In genomic region chr19:38182536-38183210, GRCh38 we compare ENCODE assay signal across 19 cellular contexts. TPM values are rescaled to one million over a fixed set of nuclear protein-coding genes. Genes with fewer than 3 reads are reported as not detected.
DNase-seq lines count a peak whose midpoint lies in the region; ATAC-seq and TF ChIP-seq lines count a peak whose summit lies in the region.
"Had no signal": no experiment of that assay in that cellular context is flagged by ENCODE, and none has a peak within 500 bp of the region (broad histone marks: within the 10 kb centered on the region; RNA-seq: fewer than 3 reads in every experiment).

No MANE protein-coding gene starts in this region.

- ATAC-seq in activated T-helper 17 cell treated with anti-CD3 and anti-CD28 coated beads, Interleukin-2, amount 50 U/mL, for 72 hours (replicated peaks), result no peak
- ATAC-seq: CD8-positive, alpha-beta T cell; natural killer cell treated with Interleukin-12 subunit alpha and Interleukin-12 subunit beta and Interleukin-15 and Interleukin-18, amount 100 ng/mL, for 72 hours had no signal

- peaks cover 6% of the 10 kb centered on the region; the same call in 1 of the 2 replicates for H3K27me3 Mint-ChIP-seq in HFFc6 (ENCODE audit: insufficient read depth)
- H3K27me3 Mint-ChIP-seq in endothelial cell (ENCODE audit: unreplicated experiment), result peaks cover 3% of the 10 kb centered on the region
- H3K27me3 Mint-ChIP-seq in activated T-helper 17 cell treated with anti-CD3 and anti-CD28 coated beads, Interleukin-2, amount 50 U/mL, for 72 hours, result no peaks in the 10 kb centered on the region
- H3K27me3 Mint-ChIP-seq: natural killer cell treated with Interleukin-12 subunit alpha and Interleukin-12 subunit beta and Interleukin-15 and Interleukin-18, amount 100 ng/mL, for 72 hours had no signal

- H3K4me3 Mint-ChIP-seq in HFFc6 (no peak overlapping the region), endothelial cell (ENCODE audit: unreplicated experiment) (peak overlapping the region; percentile 47)
- H3K4me3 Mint-ChIP-seq in activated T-helper 17 cell treated with anti-CD3 and anti-CD28 coated beads, Interleukin-2, amount 50 U/mL, for 72 hours, result no peak overlapping the region
- H3K4me3 Mint-ChIP-seq: activated naive CD4-positive, alpha-beta T cell treated with anti-CD3 and anti-CD28 coated beads for 36 hours; CD8-positive, alpha-beta T cell; natural killer cell treated with Interleukin-12 subunit alpha and Interleukin-12 subunit beta and Interleukin-15 and Interleukin-18, amount 100 ng/mL, for 72 hours; T-helper 1 cell treated with Interleukin-12 subunit alpha and Interleukin-12 subunit beta and Interleukin-4 antibody, amounts not matched to agents 30 μg/mL and 1 μg/mL, for 36 hours had no signal

- H3K9me3 Mint-ChIP-seq in HFFc6, result peaks cover 7% of the 10 kb centered on the region; the same call in 1 of the 2 replicates
- peaks cover 4% of the 10 kb centered on the region for H3K9me3 Mint-ChIP-seq in endothelial cell (ENCODE audit: unreplicated experiment)
- H3K9me3 Mint-ChIP-seq in activated T-helper 17 cell treated with anti-CD3 and anti-CD28 coated beads, Interleukin-2, amount 50 U/mL, for 72 hours, result peaks cover 4% of the 10 kb centered on the region

- peak overlapping the region; percentile 64 for H3K27ac ChIP-seq in temporal lobe (ENCODE audit: low read depth, low read length)
- H3K27ac ChIP-seq: prostate gland had no signal

- DNase-seq in HFFc6, result no peak
- no peak for DNase-seq in endothelial cell (ENCODE audit: low spot score)
- DNase-seq in myocyte (ENCODE audit: low read depth), result peak; percentile 98
- no peak for DNase-seq in Kasumi-1 (lab: John Stamatoyannopoulos, UW)
- no peak for DNase-seq in SKM-1 treated with dmso at 0.1 percent for 144 hours (lab: John Stamatoyannopoulos, UW; ENCODE audit: unreplicated experiment)
- DNase-seq in KG1 (lab: John Stamatoyannopoulos, UW), result no peak
- DNase-seq: activated CD4-positive, alpha-beta T cell treated with anti-CD3 and anti-CD28 coated beads, Interleukin-2, amount 50 U/mL, for 4 hours; activated naive CD4-positive, alpha-beta T cell treated with anti-CD3 and anti-CD28 coated beads for 36 hours; CD8-positive, alpha-beta T cell; effector CD8-positive, alpha-beta T cell; kidney glomerular epithelial cell; stimulated activated CD4-positive, alpha-beta T cell treated with anti-CD3 and anti-CD28 coated beads, Interleukin-12 subunit alpha, Interleukin-12 subunit beta, amount 100 ng/mL, for 4 hours; stimulated activated CD8-positive, alpha-beta memory T cell treated with anti-CD3 and anti-CD28 coated beads, Interleukin-4, amount 100 ng/mL, for 48 hours; substantia nigra had no signal

- H3K4me1 Mint-ChIP-seq in HFFc6 (ENCODE audit: low read depth), result peaks cover 15% of the 10 kb centered on the region
- peaks cover 4% of the 10 kb centered on the region for H3K4me1 Mint-ChIP-seq in endothelial cell (ENCODE audit: unreplicated experiment)
- no peaks in the 10 kb centered on the region for H3K4me1 Mint-ChIP-seq in activated T-helper 17 cell treated with anti-CD3 and anti-CD28 coated beads, Interleukin-2, amount 50 U/mL, for 72 hours

- H3K27ac Mint-ChIP-seq in HFFc6, result peak overlapping the region; percentile 10; the same call in 1 of the 2 replicates
- no peak overlapping the region for H3K27ac Mint-ChIP-seq in endothelial cell (ENCODE audit: unreplicated experiment)
- H3K27ac Mint-ChIP-seq in activated T-helper 17 cell treated with anti-CD3 and anti-CD28 coated beads, Interleukin-2, amount 50 U/mL, for 72 hours, result no peak overlapping the region
- H3K27ac Mint-ChIP-seq: activated naive CD4-positive, alpha-beta T cell treated with anti-CD3 and anti-CD28 coated beads for 36 hours; CD8-positive, alpha-beta T cell; natural killer cell treated with Interleukin-12 subunit alpha and Interleukin-12 subunit beta and Interleukin-15 and Interleukin-18, amount 100 ng/mL, for 72 hours; T-helper 1 cell treated with Interleukin-12 subunit alpha and Interleukin-12 subunit beta and Interleukin-4 antibody, amounts not matched to agents 30 μg/mL and 1 μg/mL, for 36 hours had no signal

- no peak for TF ChIP-seq CTCF in HFFc6 (IDR thresholded peaks at IDR 0.05)
- TF ChIP-seq CTCF in endothelial cell (IDR thresholded peaks at IDR 0.05; ENCODE audit: unreplicated experiment), result no peak

- H3K36me3 Mint-ChIP-seq in HFFc6 (ENCODE audit: low read depth) (peaks cover 33% of the 10 kb centered on the region), endothelial cell (ENCODE audit: low read depth, unreplicated experiment) (peaks cover 21% of the 10 kb centered on the region)
- peaks cover 18% of the 10 kb centered on the region for H3K36me3 Mint-ChIP-seq in activated T-helper 17 cell treated with anti-CD3 and anti-CD28 coated beads, Interleukin-2, amount 50 U/mL, for 72 hours (ENCODE audit: low read depth)

RNA-seq across cellular contexts. Expression of gene DPF1, which starts 41.3 kb away (rescaled TPM):
- 1 to 10 TPM; 3.3 to 6.6 (median 5.7) TPM for total RNA-seq in HFFc6 (2021; fragmentation: NEBNext Ultra II Directional; extraction: Animal tissue kit (Norgen Biotek cat#: 25700))
- 6.0 TPM for total RNA-seq in endothelial cell (ENCODE audit: unreplicated experiment)
- 1.2 and 1.7 TPM in 2 replicates for total RNA-seq in myocyte
- 1.2 TPM for polyA plus RNA-seq in myocyte (2012)
- total RNA-seq in temporal lobe, result 35.4 TPM
- total RNA-seq in activated T-helper 17 cell treated with anti-CD3 and anti-CD28 coated beads, Interleukin-2, amount 50 U/mL, for 72 hours, result 1 to 10 TPM in 1 of 2 donors, not detected in 1; 1.1 TPM
- total RNA-seq: CD8-positive, alpha-beta T cell had no signal
